Comparison of ENCODE assay signal across 8 cellular contexts in genomic region chrX:53072418-53073114, GRCh38. TPM values are rescaled to one million over a fixed set of nuclear protein-coding genes. Genes with fewer than 3 reads are reported as not detected.
DNase-seq lines count a peak whose midpoint lies in the region; ATAC-seq and TF ChIP-seq lines count a peak whose summit lies in the region.

No MANE protein-coding gene starts in this region.

- peak overlapping the region; percentile 66; the same call in 1 of the 2 replicates for H3K9ac ChIP-seq in KMS-11

- H3K4me1 ChIP-seq in KMS-11 (ENCODE audit: low read depth, poor library complexity, severe bottlenecking) (no peaks in the 10 kb centered on the region), body of pancreas (peaks cover 14% of the 10 kb centered on the region), osteoblast (ENCODE audit: insufficient read depth, low read length) (peaks cover 4% of the 10 kb centered on the region)

- TF ChIP-seq CTCF in GM06990 (IDR thresholded peaks at IDR 0.05; ENCODE audit: insufficient read depth, low read length, poor library complexity, severe bottlenecking): no peak
- TF ChIP-seq CTCF in KMS-11 (conservative IDR thresholded peaks at IDR 0.05; ENCODE audit: low read depth, low read length): no peak
- TF ChIP-seq CTCF in body of pancreas (IDR thresholded peaks at IDR 0.05): no peak
- no peak for TF ChIP-seq CTCF in osteoblast (IDR thresholded peaks at IDR 0.05; ENCODE audit: extremely low read depth, low read depth, low read length)

- no peaks in the 10 kb centered on the region for H3K36me3 ChIP-seq in GM06990 (ENCODE audit: control insufficient read depth, insufficient read depth, low read length)
- H3K36me3 ChIP-seq in KMS-11 (ENCODE audit: insufficient read depth): no peaks in the 10 kb centered on the region
- H3K36me3 ChIP-seq in body of pancreas (replicated peaks in 1 of 2; ENCODE audit: insufficient read depth in 1 of 2, low read depth in 2 of 2): no peaks in the 10 kb centered on the region
- no peaks in the 10 kb centered on the region for H3K36me3 ChIP-seq in osteoblast (ENCODE audit: insufficient read depth, low read length)

- H3K27ac ChIP-seq in KMS-11 (peak overlapping the region; percentile 78), body of pancreas (peak overlapping the region in 3 of 4 donors; percentile 61 to 66 (median 66)), osteoblast (ENCODE audit: low read depth, low read length) (no peak overlapping the region)

- H4K20me1 ChIP-seq in KMS-11 (ENCODE audit: insufficient read depth): no peaks in the 10 kb centered on the region
- H4K20me1 ChIP-seq in osteoblast (ENCODE audit: insufficient read depth, low read length): peaks cover 11% of the 10 kb centered on the region

- DNase-seq in GM06990 (ENCODE audit: extremely low read depth, insufficient read length) (no peak), body of pancreas (no peak), osteoblast (ENCODE audit: insufficient read length, low spot score, missing footprints) (no peak), C1 segment of cervical spinal cord (lab: John Stamatoyannopoulos, UW) (no peak), foreskin melanocyte (no peak), glomerular visceral epithelial cell (ENCODE audit: extremely low spot score) (no peak)

- WGBS in body of pancreas, 2 donors: 47 to 84% methylated on average over 3 to 8 of the region's 9 CpGs

- intact Hi-C loops in body of pancreas (cut with DNase I): no loop called here

- H2AFZ ChIP-seq in KMS-11 (ENCODE audit: low read depth): peak overlapping the region; percentile 90
- H2AFZ ChIP-seq in osteoblast (ENCODE audit: low read length): no peak overlapping the region

- H3K27me3 ChIP-seq in GM06990 (replicated peaks; ENCODE audit: control insufficient read depth, insufficient read depth, low read length) (no peaks in the 10 kb centered on the region), KMS-11 (ENCODE audit: insufficient read depth, low read depth) (no peaks in the 10 kb centered on the region), body of pancreas (no peaks in the 10 kb centered on the region), osteoblast (ENCODE audit: insufficient read depth, low read length) (peaks cover 2% of the 10 kb centered on the region)

- peak overlapping the region; percentile 93 for H3K4me2 ChIP-seq in KMS-11
- peak overlapping the region; percentile 86 for H3K4me2 ChIP-seq in osteoblast (ENCODE audit: insufficient read depth, low read length)

- H3K79me2 ChIP-seq in KMS-11 (ENCODE audit: insufficient read depth, low read depth): no peaks in the 10 kb centered on the region
- peaks cover 5% of the 10 kb centered on the region for H3K79me2 ChIP-seq in osteoblast (ENCODE audit: insufficient read depth, low read length)

- ATAC-seq in body of pancreas (no peak), GM21381 (IDR thresholded peaks at IDR 0.05; ENCODE audit: unreplicated experiment) (no peak)

- peak overlapping the region; percentile 52; the same call in 1 of the 2 replicates for H3K4me3 ChIP-seq in GM06990 (replicated peaks; ENCODE audit: low read depth, low read length)
- H3K4me3 ChIP-seq in KMS-11 (IDR thresholded peaks at IDR 0.05; ENCODE audit: insufficient read depth, low read depth, low read length): no peak overlapping the region
- no peak overlapping the region for H3K4me3 ChIP-seq in body of pancreas
- no peak overlapping the region for H3K4me3 ChIP-seq in osteoblast (ENCODE audit: insufficient read depth, low read length)

- H3K9me3 ChIP-seq in body of pancreas (no peaks in the 10 kb centered on the region), osteoblast (ENCODE audit: low read depth, low read length) (no peaks in the 10 kb centered on the region)

- TF ChIP-seq POLR2A in body of pancreas (IDR thresholded peaks at IDR 0.05): no peak

RNA-seq across cellular contexts. Expression of gene TSPYL2, which starts 9.6 kb away (rescaled TPM):
- total RNA-seq in body of pancreas (10 to 100 TPM; 28.3 to 40.5 TPM), osteoblast (13.6 and 15.9 TPM in 2 replicates)

RNA-seq across cellular contexts. Expression of gene KANTR, which starts 21.4 kb away (rescaled TPM):
- total RNA-seq in body of pancreas (10 to 100 TPM; 12.2 to 13.0 TPM), osteoblast (12.3 and 13.3 TPM in 2 replicates)

RNA-seq across cellular contexts. Expression of gene GPR173, which starts 24.0 kb away (rescaled TPM):
- total RNA-seq in body of pancreas: under 1 TPM; 0.26 to 0.66 TPM
- 1.8 and 2.2 TPM in 2 replicates for total RNA-seq in osteoblast
